Comparison of ENCODE assay signal across 23 cellular contexts in the genomic region with DNA sequence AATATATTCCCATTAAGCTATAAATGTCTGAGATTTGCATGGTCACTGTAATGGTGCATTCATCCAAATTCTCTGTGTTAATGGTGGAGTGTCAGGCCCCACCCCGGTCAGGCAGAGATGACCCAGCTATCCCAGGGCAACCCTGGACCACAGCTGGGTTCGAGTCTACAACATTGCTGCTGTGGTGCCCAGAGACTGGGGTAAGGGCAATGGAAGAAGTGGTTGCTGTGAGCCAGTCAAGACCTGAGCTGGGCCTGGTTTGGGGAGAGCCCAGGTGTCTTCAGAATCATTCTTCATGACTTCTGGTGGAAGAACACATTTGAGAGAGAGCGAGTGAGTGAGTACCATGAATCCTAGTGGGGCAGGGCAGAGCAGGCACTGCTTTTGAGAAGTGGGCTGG.
"Had no signal": no experiment of that assay in that cellular context is flagged by ENCODE, and none has a peak within 500 bp of the region (broad histone marks: within the 10 kb centered on the region; RNA-seq: fewer than 3 reads in every experiment).

No MANE protein-coding gene starts in this region.

- DNase-seq: Kasumi-1, MV-4-11, NCI-H1048, NCI-H1105, NCI-H1417, NCI-H1436 treated with DMSO at 0.1 percent for 48 hours, NCI-H1694, NCI-H187 treated with DMSO at 0.1 percent for 48 hours, NCI-H2029 treated with DMSO at 0.1 percent for 48 hours, NCI-H2107, NCI-H2227 treated with DMSO at 0.1 percent for 48 hours, NCI-H524, NCI-H526 treated with DMSO at 0.1 percent for 48 hours, NCI-H774, Right ventricle myocardium superior, RPMI8226, SIG-M5 had no signal

- H3K27me3 ChIP-seq: SJSA1 had no signal

- H3K9me3 ChIP-seq: SJSA1 had no signal

- H3K4me2 ChIP-seq: KMS-11 had no signal

- H3K9ac ChIP-seq: KMS-11 had no signal

- ATAC-seq: K562 had no signal

- H3K27ac Mint-ChIP-seq: IgD-negative memory B cell had no signal

- H3K4me3 ChIP-seq: K562, SJSA1, SK-N-MC had no signal

- H3K36me3 Mint-ChIP-seq: IgD-negative memory B cell had no signal

- H3K36me3 ChIP-seq: SJSA1 had no signal

- H3K4me1 Mint-ChIP-seq: IgD-negative memory B cell had no signal

- H3K4me3 Mint-ChIP-seq: IgD-negative memory B cell had no signal

- H3K27ac ChIP-seq: HL-60, KMS-11, SJSA1, SK-N-MC had no signal
